In genomic region chr20:63297796-63298572, GRCh38 we compare ENCODE assay signal across 36 cellular contexts. TPM values are rescaled to one million over a fixed set of nuclear protein-coding genes. Genes with fewer than 3 reads are reported as not detected.
"Had no signal": no experiment of that assay in that cellular context is flagged by ENCODE, and none has a peak within 500 bp of the region (broad histone marks: within the 10 kb centered on the region; RNA-seq: fewer than 3 reads in every experiment).

No MANE protein-coding gene starts in this region.

- FAIRE-seq: endothelial cell of umbilical vein, kidney had no signal

- H3K27ac Mint-ChIP-seq: memory B cell, mesothelial cell of epicardium, naive B cell, nephron had no signal

- H3K4me1 ChIP-seq: colonic mucosa, esophagus muscularis mucosa, foreskin keratinocyte, gastroesophageal sphincter, heart left ventricle, psoas muscle, transverse colon had no signal

- H3K4me3 Mint-ChIP-seq: memory B cell; mesothelial cell of epicardium; naive B cell; nephron; stimulated activated naive CD8-positive, alpha-beta T cell treated with anti-CD3 and anti-CD28 coated beads, Interleukin-15, amount 100 ng/mL, for 72 hours had no signal

- ATAC-seq: foreskin keratinocyte; gastroesophageal sphincter; heart left ventricle; left lobe of liver; mucosa of descending colon; psoas muscle; sciatic nerve; stimulated activated naive CD8-positive, alpha-beta T cell treated with anti-CD3 and anti-CD28 coated beads, Interleukin-15, amount 100 ng/mL, for 72 hours had no signal

- H3K79me2 ChIP-seq: hepatocyte had no signal

- H2AFZ ChIP-seq: hepatocyte had no signal

- DNase-seq: colonic mucosa; dermis blood vessel endothelial cell; effector memory CD4-positive, alpha-beta T cell; foreskin keratinocyte; kidney; mucosa of descending colon; naive B cell; occipital lobe; ovary; psoas muscle; stimulated activated CD4-positive, alpha-beta T cell treated with anti-CD3 and anti-CD28 coated beads, Interleukin-12 subunit alpha, Interleukin-12 subunit beta, amount 100 ng/mL, for 4 hours; stimulated activated CD4-positive, alpha-beta T cell treated with anti-CD3 and anti-CD28 coated beads, Interleukin-1b, Interleukin-23, amount 100 ng/mL, for 48 hours; stimulated activated CD4-positive, alpha-beta T cell treated with anti-CD3 and anti-CD28 coated beads, Interleukin-4, amount 100 ng/mL, for 1 hour; stimulated activated CD8-positive, alpha-beta memory T cell treated with anti-CD3 and anti-CD28 coated beads, Interleukin-4, amount 100 ng/mL, for 48 hours; stimulated activated naive CD4-positive, alpha-beta T cell; stimulated activated naive CD8-positive, alpha-beta T cell treated with anti-CD3 and anti-CD28 coated beads, Interleukin-15, amount 100 ng/mL, for 72 hours; transverse colon had no signal

- H3K9me3 ChIP-seq: colonic mucosa, mucosa of descending colon, suprapubic skin, transverse colon had no signal

- H3K36me3 Mint-ChIP-seq: mesothelial cell of epicardium had no signal

- H3K27ac ChIP-seq: colonic mucosa, esophagus muscularis mucosa, foreskin keratinocyte, gastroesophageal sphincter, heart left ventricle, hepatocyte, ovary, psoas muscle, suprapubic skin, transverse colon had no signal

- H3K36me3 ChIP-seq: colonic mucosa, esophagus muscularis mucosa, gastroesophageal sphincter, heart left ventricle, ovary, suprapubic skin, transverse colon had no signal

- H3K4me3 ChIP-seq: colonic mucosa, esophagus muscularis mucosa, gastroesophageal sphincter, heart left ventricle, hepatocyte, lung, mucosa of descending colon, ovary, psoas muscle, smooth muscle cell, suprapubic skin, transverse colon had no signal

- H3K4me1 Mint-ChIP-seq: memory B cell, naive B cell had no signal

- H3K4me2 ChIP-seq: hepatocyte, smooth muscle cell had no signal

RNA-seq across cellular contexts. Expression of gene COL20A1, which starts 5.0 kb away (rescaled TPM):
- total RNA-seq: chondrocyte, colonic mucosa, dermis blood vessel endothelial cell, endothelial cell of umbilical vein, epithelial cell of proximal tubule, fibroblast of lung, foreskin keratinocyte, gastroesophageal sphincter, heart left ventricle, hepatocyte, kidney, left lobe of liver, liver, mucosa of descending colon, psoas muscle, renal cortical epithelial cell, suprapubic skin had no signal
- polyA plus RNA-seq: endothelial cell of umbilical vein, fibroblast of lung, foreskin keratinocyte, heart left ventricle, hepatocyte, liver, urinary bladder had no signal

RNA-seq across cellular contexts. Expression of gene NKAIN4, which starts 43.7 kb away (rescaled TPM):
- total RNA-seq: dermis blood vessel endothelial cell, endothelial cell of umbilical vein, fibroblast of lung, heart left ventricle, left lobe of liver, psoas muscle had no signal
- polyA plus RNA-seq: fibroblast of lung, heart left ventricle, liver, ovary, psoas muscle had no signal
